ENCODE assay signal across 6 cellular contexts in genomic region chr17:50534222-50534978, GRCh38. TPM values are rescaled to one million over a fixed set of nuclear protein-coding genes. Genes with fewer than 3 reads are reported as not detected.
DNase-seq lines count a peak whose midpoint lies in the region; TF ChIP-seq lines count a peak whose summit lies in the region.

No MANE protein-coding gene starts in this region.

- H4K12ac ChIP-seq in trophoblast cell (ENCODE audit: low read depth, low read length): peak overlapping the region; percentile 26

- BruUV-seq in mammary epithelial cell (replicated peaks; lab: Mats Ljungman, UMichigan): no TSS peak

- H3K14ac ChIP-seq in trophoblast cell (ENCODE audit: low read length): peak overlapping the region; percentile 76

- H3K4ac ChIP-seq in trophoblast cell (ENCODE audit: low read depth, low read length): peak overlapping the region; percentile 67

- H3K4me2 ChIP-seq in mammary epithelial cell (ENCODE audit: insufficient read depth, low read depth, low read length) (peak overlapping the region; percentile 93), trophoblast cell (ENCODE audit: low read length) (peak overlapping the region; percentile 88)

- peak overlapping the region; percentile 58 for H3K9ac ChIP-seq in mammary epithelial cell (ENCODE audit: insufficient read depth, low read length)
- no peak overlapping the region for H3K9ac ChIP-seq in trophoblast cell (ENCODE audit: low read length)

- H4K20me1 ChIP-seq in mammary epithelial cell (ENCODE audit: insufficient read depth, low read length): no peaks in the 10 kb centered on the region

- peak; percentile 77 for TF ChIP-seq EP300 in Ishikawa (IDR thresholded peaks at IDR 0.05; ENCODE audit: borderline replicate concordance)

- TF ChIP-seq CTCF in mammary epithelial cell (conservative IDR thresholded peaks at IDR 0.05 in 1 of 2, IDR thresholded peaks at IDR 0.05 in 1 of 2; ENCODE audit: extremely low read depth in 1 of 2, insufficient read depth in 1 of 2, low read depth in 1 of 2, low read length in 2 of 2): peak; percentile 52 to 74

- peak overlapping the region; percentile 51 to 87 (median 64) for H3K4me3 ChIP-seq in mammary epithelial cell (replicated peaks in 1 of 3; ENCODE audit: insufficient read depth in 1 of 3, low read depth in 2 of 3, low read length in 3 of 3)
- no peak overlapping the region for H3K4me3 ChIP-seq in trophoblast cell (ENCODE audit: low read depth, low read length)

- dilution Hi-C loops in mammary epithelial cell (cut with HindIII; ENCODE audit: low sequenced_read_pairs): no loop called here

- H3K79me1 ChIP-seq in trophoblast cell (ENCODE audit: low read length): peaks cover 22% of the 10 kb centered on the region

- peak; percentile 40; the same call in 1 of the 2 replicates for TF ChIP-seq RAD21 in Ishikawa (IDR thresholded peaks at IDR 0.05; ENCODE audit: low read depth)

- H2AFZ ChIP-seq in mammary epithelial cell (ENCODE audit: low read depth, low read length) (peak overlapping the region; percentile 36), trophoblast cell (ENCODE audit: insufficient read depth, low read length, poor library complexity) (peak overlapping the region; percentile 48)

- DNase-seq in mammary epithelial cell (peak; percentile 86), trophoblast cell (peak; percentile 69 to 70), NCI-H1092 (lab: John Stamatoyannopoulos, UW) (no peak), retina (no peak), SW480 (ENCODE audit: low spot score) (no peak)

- H3K36me3 ChIP-seq in mammary epithelial cell (ENCODE audit: insufficient read depth, low read length) (peaks cover 25% of the 10 kb centered on the region), trophoblast cell (ENCODE audit: control insufficient read depth in 1 of 2, insufficient read depth in 2 of 2, low read length in 2 of 2) (peaks cover 26 to 31% of the 10 kb centered on the region in 2 experiments)

- H4K91ac ChIP-seq in trophoblast cell (ENCODE audit: low read depth, low read length): peak overlapping the region; percentile 90

- H2BK12ac ChIP-seq in trophoblast cell (ENCODE audit: low read length): peak overlapping the region; percentile 66

- H3K79me2 ChIP-seq in mammary epithelial cell (ENCODE audit: insufficient read depth, low read length) (peaks cover 75% of the 10 kb centered on the region), trophoblast cell (ENCODE audit: control insufficient read depth, insufficient read depth, low read length, poor library complexity) (peaks cover 5% of the 10 kb centered on the region)

- in situ Hi-C loops in mammary epithelial cell (cut with MboI; ENCODE audit: low sequenced_read_pairs in 2 of 2): loop anchor here in 1 of 2 donors (5.0 kb wide), 1 partner anchor 47 kb away; no protein-coding TSS in a partner anchor

- H4K8ac ChIP-seq in trophoblast cell (ENCODE audit: low read depth, low read length): peak overlapping the region; percentile 51

- no peaks in the 10 kb centered on the region for H3K9me3 ChIP-seq in mammary epithelial cell (replicated peaks; ENCODE audit: insufficient read depth, low read length)
- H3K9me3 ChIP-seq in trophoblast cell (ENCODE audit: insufficient read depth, low read depth, low read length): no peaks in the 10 kb centered on the region

- under 1% methylated on average over 17 of the region's 24 CpGs for WGBS in mammary epithelial cell (ENCODE audit: low coverage, missing lambda C conversion rate)
- WGBS in trophoblast cell (ENCODE audit: extremely low coverage, insufficient coverage, insufficient read length): no CpG with 5 or more reads among the region's 24 CpGs

- H3K27me3 ChIP-seq in mammary epithelial cell (ENCODE audit: insufficient read depth, low read length) (no peaks in the 10 kb centered on the region), trophoblast cell (ENCODE audit: insufficient read depth, low read length) (no peaks in the 10 kb centered on the region)

- intact Hi-C loops in mammary epithelial cell (cut with micrococcal nuclease): loop anchor here (1.0 to 10.0 kb wide), 4 partner anchors 15 to 330 kb away; partner anchors contain the start of gene COL1A1

- peak overlapping the region; percentile 30 for H2AK5ac ChIP-seq in trophoblast cell (ENCODE audit: low read length)

- peak overlapping the region; percentile 83 for H3K18ac ChIP-seq in trophoblast cell (ENCODE audit: low read length)

- peak overlapping the region; percentile 23 for H2BK5ac ChIP-seq in trophoblast cell (ENCODE audit: low read depth, low read length, poor library complexity)

- CTCF ChIA-PET in mammary epithelial cell (lab: Charles Lee; ENCODE audit: low non-redundant PET): no interaction called here

- peaks cover 56% of the 10 kb centered on the region for H3K4me1 ChIP-seq in mammary epithelial cell (ENCODE audit: insufficient read depth, low read length)
- H3K4me1 ChIP-seq in trophoblast cell (ENCODE audit: control insufficient read depth in 1 of 2, insufficient read depth in 2 of 2, low read length in 2 of 2): peaks cover 31 to 35% of the 10 kb centered on the region in 2 experiments

- H2BK120ac ChIP-seq in trophoblast cell (ENCODE audit: insufficient read depth, low read length, poor library complexity): peak overlapping the region; percentile 74

- H3K27ac ChIP-seq in mammary epithelial cell (ENCODE audit: insufficient read depth, low read depth, low read length): peak overlapping the region; percentile 36
- peak overlapping the region; percentile 40 for H3K27ac ChIP-seq in trophoblast cell (ENCODE audit: low read depth, low read length)

- H3K23ac ChIP-seq in trophoblast cell (ENCODE audit: low read length): no peak overlapping the region

TF ChIP-seq in Ishikawa, 13 proteins besides CTCF, POLR2A, EP300 and RAD21 (continues in another document):
- TF ChIP-seq EGR1 (IDR thresholded peaks at IDR 0.05) (no peak), CREB1 (IDR thresholded peaks at IDR 0.05; ENCODE audit: low read depth) (no peak), NFIC (IDR thresholded peaks at IDR 0.05) (peak; percentile 55; the same call in 1 of the 2 replicates), YY1 (IDR thresholded peaks at IDR 0.05; ENCODE audit: low read depth) (peak; percentile 58; the same call in 1 of the 2 replicates), USF1 (IDR thresholded peaks at IDR 0.05) (no peak; the same call in 1 of the 2 replicates), TAF1 (IDR thresholded peaks at IDR 0.05; ENCODE audit: low read depth) (peak; percentile 67), ZBTB7A (IDR thresholded peaks at IDR 0.05; ENCODE audit: low read depth) (0 out of 2 replicates have a peak, but pooled peaks have one; percentile 32), CEBPB (IDR thresholded peaks at IDR 0.05) (no peak; the same call in 1 of the 2 replicates), TEAD4 (IDR thresholded peaks at IDR 0.05) (peak; percentile 47), TCF12 (IDR thresholded peaks at IDR 0.05; ENCODE audit: low read depth) (peak; percentile 91), REST (IDR thresholded peaks at IDR 0.05; ENCODE audit: low read depth) (no peak), MAX (IDR thresholded peaks at IDR 0.05) (peak; percentile 78)

RNA-seq across cellular contexts. Expression of gene EPN3, which starts 1.9 kb away (rescaled TPM):
- 10 to 100 TPM; 12.2 to 70.7 TPM for total RNA-seq in mammary epithelial cell
- polyA plus RNA-seq in mammary epithelial cell: 101 TPM
- polyA minus RNA-seq in mammary epithelial cell: 151 TPM
- polyA plus RNA-seq in trophoblast cell (2013): 14.5 and 16.1 TPM in 2 replicates

RNA-seq across cellular contexts. Expression of gene SPATA20, which starts 12.6 kb away (rescaled TPM):
- total RNA-seq in mammary epithelial cell: 10 to 100 TPM; 65.6 to 79.9 TPM
- polyA plus RNA-seq in mammary epithelial cell: 28.9 TPM
- polyA minus RNA-seq in mammary epithelial cell: 24.6 TPM
- polyA plus RNA-seq in trophoblast cell (2013): 13.4 and 15.5 TPM in 2 replicates

RNA-seq across cellular contexts. Expression of gene CACNA1G, which starts 26.1 kb away (rescaled TPM):
- total RNA-seq in mammary epithelial cell: under 1 TPM in 1 of 2 donors, not detected in 1; 0.09 TPM
- 0.03 TPM for polyA plus RNA-seq in mammary epithelial cell
- polyA minus RNA-seq in mammary epithelial cell: not detected
- 0.04 TPM in 2 replicates for polyA plus RNA-seq in trophoblast cell (2013)

RNA-seq across cellular contexts. Expression of gene MYCBPAP, which starts 26.2 kb away (rescaled TPM):
- total RNA-seq in mammary epithelial cell: 1 to 10 TPM in 1 of 2 donors, under 1 TPM in 1; 0.50 to 9.6 TPM
- polyA plus RNA-seq in mammary epithelial cell: 4.5 TPM
- not detected for polyA minus RNA-seq in mammary epithelial cell
- polyA plus RNA-seq in trophoblast cell (2013): 0.08 and 0.18 TPM in 2 replicates

RNA-seq across cellular contexts. Expression of gene RSAD1, which starts 55.7 kb away (rescaled TPM):
- 10 to 100 TPM; 17.2 to 29.9 TPM for total RNA-seq in mammary epithelial cell
- 18.8 TPM for polyA plus RNA-seq in mammary epithelial cell
- polyA minus RNA-seq in mammary epithelial cell: 33.2 TPM
- 7.2 and 7.7 TPM in 2 replicates for polyA plus RNA-seq in trophoblast cell (2013)

Comparison
In these comparisons a context has a peak if more than half of its experiments do, and no peak if none do; other contexts are left out.
1. DNase-seq: peak in mammary epithelial cell (single experiment) and trophoblast cell (2 of 2); none in NCI-H1092 (single experiment), retina (single experiment) and SW480 (single experiment).